Comparison of ENCODE assay signal across 31 cellular contexts in genomic region chr20:16684416-16684815, GRCh38.
"Had no signal": no experiment of that assay in that cellular context is flagged by ENCODE, and none has a peak within 500 bp of the region (broad histone marks: within the 10 kb centered on the region; RNA-seq: fewer than 3 reads in every experiment).

No MANE protein-coding gene starts in this region.

- ATAC-seq: activated naive CD4-positive, alpha-beta T cell treated with anti-CD3 and anti-CD28 coated beads, Interleukin-2, amount 50 U/mL, for 72 hours; activated naive CD8-positive, alpha-beta T cell treated with anti-CD3 and anti-CD28 coated beads, Interleukin-2, amount 50 U/mL, for 24 hours; activated T-cell treated with anti-CD3 and anti-CD28 coated beads, Interleukin-2, amount 50 U/mL, for 4 hours; activated T-cell treated with anti-CD3 and anti-CD28 coated beads, Interleukin-2, amount 50 U/mL, for 72 hours; activated T-helper 17 cell treated with anti-CD3 and anti-CD28 coated beads, Interleukin-2, amount 50 U/mL, for 72 hours; body of pancreas had no signal

- H3K36me3 ChIP-seq: adrenal gland, ascending aorta, brain microvascular endothelial cell, breast epithelium, cardiac muscle cell had no signal

- H3K4me3 ChIP-seq: adrenal gland, ascending aorta, body of pancreas, breast epithelium, cardiac muscle cell had no signal

- H3K27me3 ChIP-seq: adrenal gland, ascending aorta, body of pancreas, brain microvascular endothelial cell, breast epithelium, cardiac muscle cell had no signal

- H3K4me1 ChIP-seq: adrenal gland, ascending aorta, body of pancreas, breast epithelium had no signal

- H3K9me3 ChIP-seq: adrenal gland, ascending aorta, body of pancreas, breast epithelium had no signal

- DNase-seq: activated effector memory CD4-positive, alpha-beta T cell treated with anti-CD3 and anti-CD28 coated beads, Interleukin-2, amount 50 U/mL, for 16 hours; activated effector memory CD4-positive, alpha-beta T cell treated with Interleukin-2 at 50 U/mL for 16 hours; activated gamma-delta T cell; activated gamma-delta T cell treated with Interleukin-2 at 50 U/mL for 16 hours; activated naive CD4-positive, alpha-beta T cell; activated naive CD4-positive, alpha-beta T cell treated with anti-CD3 and anti-CD28 coated beads for 36 hours; activated naive CD4-positive, alpha-beta T cell treated with anti-CD3 and anti-CD28 coated beads, Interleukin-2, amount 10 ng/mL, durations not matched to agents 7 days and 5 days; activated naive CD4-positive, alpha-beta T cell treated with anti-CD3 and anti-CD28 coated beads, Interleukin-2, amount 50 U/mL, for 16 hours; activated naive CD4-positive, alpha-beta T cell treated with Interleukin-2 at 50 U/mL for 16 hours; activated naive CD8-positive, alpha-beta T cell treated with anti-CD3 and anti-CD28 coated beads for 36 hours; activated naive CD8-positive, alpha-beta T cell treated with anti-CD3 and anti-CD28 coated beads, Interleukin-2, amount 10 ng/mL, durations not matched to agents 7 days and 5 days; activated naive CD8-positive, alpha-beta T cell treated with anti-CD3 and anti-CD28 coated beads, Interleukin-2, amount 50 U/mL, for 24 hours; activated T-cell treated with anti-CD3 and anti-CD28 coated beads, Interleukin-2, amount 50 U/mL, for 24 hours; activated T-cell treated with anti-CD3 and anti-CD28 coated beads, Interleukin-2, amount 50 U/mL, for 4 hours; activated T-cell treated with anti-CD3 and anti-CD28 coated beads, Interleukin-2, amount 50 U/mL, for 48 hours; activated T-cell treated with anti-CD3 and anti-CD28 coated beads, Interleukin-2, amount 50 U/mL, for 72 hours; adrenal gland; amniotic stem cell; amygdala; anterior cingulate cortex; aorta; body of pancreas; brain microvascular endothelial cell; caudate nucleus; central memory CD4-positive, alpha-beta T cell; cerebellar nuclear complex had no signal

- H3K27ac ChIP-seq: adrenal gland, ascending aorta, body of pancreas, brain microvascular endothelial cell, breast epithelium, cardiac muscle cell had no signal
